In the genomic region with DNA sequence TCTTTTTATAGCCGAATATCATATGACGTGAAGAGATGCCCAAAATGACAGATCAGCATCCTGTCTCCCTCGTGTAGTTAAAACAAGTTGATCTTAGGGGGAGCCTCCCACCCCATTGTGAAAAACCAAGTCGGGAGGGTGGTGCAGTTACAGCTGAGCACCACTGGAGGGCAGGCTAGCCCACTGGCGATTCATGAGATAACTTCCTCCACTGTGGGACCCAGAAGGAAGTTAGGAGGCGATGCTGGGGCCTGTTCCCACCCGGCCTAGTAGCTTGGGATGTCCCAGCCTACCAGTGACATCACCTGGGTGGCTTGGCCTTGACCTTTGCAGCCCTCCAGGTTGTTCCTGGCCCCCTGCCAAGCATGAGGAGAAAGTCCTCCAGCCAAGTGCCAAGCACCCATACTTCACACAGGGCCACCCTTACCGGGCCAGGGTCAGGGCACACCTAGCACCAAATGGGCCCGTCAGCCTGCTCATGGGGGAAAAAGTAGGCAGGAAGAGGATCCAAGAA, we compare ENCODE assay signal across 8 cellular contexts. TPM values are rescaled to one million over a fixed set of nuclear protein-coding genes. Genes with fewer than 3 reads are reported as not detected.
DNase-seq lines count a peak whose midpoint lies in the region; ATAC-seq, FAIRE-seq and TF ChIP-seq lines count a peak whose summit lies in the region.

No MANE protein-coding gene starts in this region.

- no peaks in the 10 kb centered on the region; the same call in 1 of the 2 replicates for H3K27me3 ChIP-seq in MM.1S (replicated peaks; ENCODE audit: insufficient read depth, low read length)
- H3K27me3 ChIP-seq in astrocyte (ENCODE audit: insufficient read depth, low read length), result no peaks in the 10 kb centered on the region
- H3K27me3 ChIP-seq in small intestine (ENCODE audit: control insufficient read depth in 2 of 2, insufficient read depth in 2 of 2, low read length in 2 of 2), result no peaks in the 10 kb centered on the region

- H3K9me3 ChIP-seq in MM.1S (replicated peaks; ENCODE audit: insufficient read depth, low read length) (no peaks in the 10 kb centered on the region), astrocyte (ENCODE audit: insufficient read depth, low read depth, low read length) (no peaks in the 10 kb centered on the region), small intestine (ENCODE audit: control insufficient read depth, low read depth) (no peaks in the 10 kb centered on the region)

- WGBS in small intestine, 3 donors, result 4 to 14% (median 7%) methylated on average over 9 of the region's 9 CpGs

- no peaks in the 10 kb centered on the region for H3F3A ChIP-seq in MM.1S (ENCODE audit: insufficient read depth, low read length)

- CTCF ChIA-PET in AG04449 (lab: Yijun Ruan, JAX), result interaction anchor here (0.7 to 9.6 kb wide), 41 partner anchors 10 to 338 kb away, joined by 3 to 197 read pairs (median 6); partner anchors contain the start of genes CPNE2, PLLP, PSME3IP1 and RSPRY1

- peaks cover 27% of the 10 kb centered on the region for H3K27me3 Mint-ChIP-seq in astrocyte (ENCODE audit: low read depth, unreplicated experiment)

- H4K20me1 ChIP-seq in MM.1S (ENCODE audit: insufficient read depth, low read length) (no peaks in the 10 kb centered on the region), astrocyte (ENCODE audit: insufficient read depth, low read length) (no peaks in the 10 kb centered on the region)

- H3K27ac ChIP-seq in MM.1S (ENCODE audit: low read length) (no peak overlapping the region), astrocyte (ENCODE audit: low read depth, low read length) (no peak overlapping the region), small intestine (ENCODE audit: low read depth in 1 of 2, low read length in 1 of 2) (peak overlapping the region in 1 of 2 donors; percentile 24)

- H3K36me3 Mint-ChIP-seq in astrocyte (ENCODE audit: low read depth, unreplicated experiment), result peaks cover 4% of the 10 kb centered on the region

- DNase-seq in AG04449 (ENCODE audit: low read depth, low spot score), result no peak
- DNase-seq in MM.1S, result peak; percentile 69
- peak; percentile 41 for DNase-seq in T1000 (lab: John Stamatoyannopoulos, UW)
- peak; percentile 35 for DNase-seq in astrocyte (ENCODE audit: low read depth)
- DNase-seq in hippocampal formation (lab: John Stamatoyannopoulos, UW), result peak; percentile 44 to 53
- DNase-seq in small intestine, result peak; percentile 73

- H3K9me3 Mint-ChIP-seq in astrocyte (ENCODE audit: unreplicated experiment), result peaks cover 3% of the 10 kb centered on the region

- H3K9me2 ChIP-seq in MM.1S (replicated peaks; ENCODE audit: insufficient read depth, low read length), result no peaks in the 10 kb centered on the region

- H3K4me3 ChIP-seq in AG04449 (ENCODE audit: low read depth, low read length), result no peak overlapping the region
- H3K4me3 ChIP-seq in MM.1S (ENCODE audit: low read length), result no peak overlapping the region
- no peak overlapping the region for H3K4me3 ChIP-seq in astrocyte (ENCODE audit: insufficient read depth, low read depth, low read length)
- no peak overlapping the region for H3K4me3 ChIP-seq in small intestine (ENCODE audit: low read depth in 1 of 2, low read length in 2 of 2)

- no peak overlapping the region for H3K4me2 ChIP-seq in MM.1S (ENCODE audit: low read depth, low read length)
- no peak overlapping the region for H3K4me2 ChIP-seq in astrocyte (ENCODE audit: low read length)

- no peak overlapping the region for H3K27ac Mint-ChIP-seq in astrocyte (ENCODE audit: unreplicated experiment)

- POLR2A ChIA-PET in AG04449 (lab: Yijun Ruan, JAX), result interaction anchor here (0.6 kb wide), 1 partner anchor 148 kb away, joined by 3 read pairs; no protein-coding TSS in a partner anchor

- no peaks in the 10 kb centered on the region for H3K36me3 ChIP-seq in MM.1S (replicated peaks; ENCODE audit: insufficient read depth, low read length)
- H3K36me3 ChIP-seq in astrocyte (ENCODE audit: insufficient read depth, low read length), result no peaks in the 10 kb centered on the region
- H3K36me3 ChIP-seq in small intestine (ENCODE audit: control insufficient read depth in 2 of 2, insufficient read depth in 2 of 2, low read length in 2 of 2), result peaks cover 0 to 7% of the 10 kb centered on the region in 2 donors

- no peaks in the 10 kb centered on the region for H3K4me1 ChIP-seq in MM.1S (ENCODE audit: low read length)
- no peaks in the 10 kb centered on the region for H3K4me1 ChIP-seq in astrocyte (ENCODE audit: insufficient read depth, low read length)
- no peaks in the 10 kb centered on the region for H3K4me1 ChIP-seq in small intestine (ENCODE audit: control insufficient read depth in 2 of 2, insufficient read depth in 1 of 2, low read depth in 1 of 2, low read length in 1 of 2)

- no peak overlapping the region for H3K4me3 Mint-ChIP-seq in astrocyte (ENCODE audit: unreplicated experiment)

- H3K4me1 Mint-ChIP-seq in astrocyte (ENCODE audit: low read depth, unreplicated experiment), result no peaks in the 10 kb centered on the region

- H2AFZ ChIP-seq in MM.1S (ENCODE audit: low read length) (no peak overlapping the region), astrocyte (ENCODE audit: low read depth, low read length) (peak overlapping the region; percentile 38)

- H3K79me2 ChIP-seq in MM.1S (ENCODE audit: low read length), result no peaks in the 10 kb centered on the region
- H3K79me2 ChIP-seq in astrocyte (ENCODE audit: insufficient read depth, low read length), result no peaks in the 10 kb centered on the region

- ATAC-seq in GM18858 (IDR thresholded peaks at IDR 0.05; ENCODE audit: unreplicated experiment) (peak; percentile 62), GM21526 (IDR thresholded peaks at IDR 0.05; ENCODE audit: low FRiP score, unreplicated experiment) (no peak)

- peak; percentile 99 for TF ChIP-seq CTCF in AG04449 (IDR thresholded peaks at IDR 0.05; ENCODE audit: insufficient read depth, low read length, missing control alignments)
- TF ChIP-seq CTCF in MM.1S (IDR thresholded peaks at IDR 0.05; ENCODE audit: low read length), result peak; percentile 97
- peak; percentile 95 for TF ChIP-seq CTCF in astrocyte (IDR thresholded peaks at IDR 0.05; ENCODE audit: insufficient read depth, low read depth, low read length)

- H3K9ac ChIP-seq in MM.1S (ENCODE audit: low read length) (no peak overlapping the region), astrocyte (ENCODE audit: low read length) (no peak overlapping the region)

- no peak for FAIRE-seq in astrocyte (lab: Jason Lieb, UNC)
- FAIRE-seq in small intestine (lab: Jason Lieb, UNC), result no peak

RNA-seq across cellular contexts. Expression of gene CPNE2, which starts 8.1 kb away (rescaled TPM):
- 17.0 and 19.3 TPM in 2 replicates for total RNA-seq in astrocyte
- 10 to 100 TPM in 1 of 3 donors, 1 to 10 TPM in 2; 3.1 to 22.9 (median 6.2) TPM for polyA plus RNA-seq in small intestine
